1 cellular context compared by ENCODE assay signal in the genomic region with DNA sequence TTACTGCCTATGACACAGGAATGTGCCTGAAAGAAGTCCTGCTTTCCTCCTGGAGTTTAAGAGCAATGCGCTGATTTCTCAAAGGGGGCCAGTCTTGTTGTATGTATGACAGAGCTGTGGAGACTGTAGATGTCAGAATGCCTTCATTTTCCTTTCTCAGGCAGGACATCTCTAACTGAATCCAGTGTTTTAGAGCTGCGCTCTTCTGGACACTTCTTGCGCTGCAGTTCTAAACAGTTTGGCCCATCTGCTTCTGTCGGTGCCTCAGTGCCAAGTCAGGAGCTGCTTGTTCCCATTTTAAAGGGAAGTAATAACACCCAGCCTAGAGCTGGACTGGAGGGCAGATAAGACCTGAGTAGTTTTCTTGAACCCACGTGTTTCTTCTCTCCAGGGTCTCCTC.
TF ChIP-seq lines count a peak whose summit lies in the region.

No MANE protein-coding gene starts in this region.

TF ChIP-seq in K562, 482 proteins besides CTCF, POLR2A, EP300 and RAD21:
- no peak for TF ChIP-seq ILF3 (IDR thresholded peaks at IDR 0.05; ENCODE audit: borderline replicate concordance)
- TF ChIP-seq MED1 (CRISPR knock-in tag; IDR thresholded peaks at IDR 0.05; ENCODE audit: borderline replicate concordance), result no peak
- no peak for TF ChIP-seq HCFC1 (IDR thresholded peaks at IDR 0.05; ENCODE audit: low read depth, low read length)
